In the genomic region with DNA sequence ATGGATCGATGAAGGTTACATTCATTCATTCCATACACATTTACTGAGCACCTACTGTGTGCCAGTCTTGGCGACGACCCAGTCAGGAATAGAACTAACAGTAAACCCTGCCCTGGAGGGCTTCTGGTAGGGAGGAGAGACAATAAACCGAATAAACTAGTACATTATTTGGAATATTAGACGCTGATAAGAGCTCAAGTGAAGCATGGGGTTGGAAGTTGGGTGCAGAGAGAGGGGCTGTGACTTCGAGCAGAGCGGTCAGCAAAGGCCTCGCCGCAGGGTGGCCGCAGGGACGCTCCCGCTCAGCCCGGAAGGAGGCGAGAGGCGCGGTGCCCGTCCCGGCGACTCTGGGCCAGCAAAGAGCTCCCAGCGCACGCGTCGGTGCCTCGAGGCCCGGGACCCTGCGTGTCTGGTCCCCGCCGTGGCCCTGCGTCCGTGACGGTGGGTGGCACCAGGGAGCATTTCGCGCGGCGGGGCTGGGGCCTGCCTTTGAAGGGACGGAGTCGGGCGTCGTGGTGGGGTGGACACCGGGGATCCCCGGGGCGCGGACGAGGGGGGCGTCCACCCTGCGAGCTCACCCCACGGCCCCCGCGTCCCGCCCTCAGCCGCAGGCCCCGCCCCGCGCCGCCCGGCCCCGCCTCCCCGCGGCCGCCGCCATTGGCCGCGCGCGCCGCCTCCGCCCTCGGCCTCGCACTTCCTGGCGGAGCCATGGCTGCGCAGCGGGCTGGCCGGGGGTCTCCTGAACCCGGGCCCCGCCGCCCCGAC, we compare ENCODE assay signal across 8 cellular contexts. TPM values are rescaled to one million over a fixed set of nuclear protein-coding genes. Genes with fewer than 3 reads are reported as not detected.
DNase-seq lines count a peak whose midpoint lies in the region; ATAC-seq and TF ChIP-seq lines count a peak whose summit lies in the region.

Gene KLHL36, plus strand, starts transcription at position 682 of the 765 bp plus-strand sequence. CDS start 2,357 bp downstream, outside the sequence.

- WGBS in gastroesophageal sphincter (ENCODE audit: low coverage in 1 of 2), 2 donors = 10 to 43% methylated on average over 4 to 5 of the region's 77 CpGs

- TF ChIP-seq CTCF in Peyer's patch (IDR thresholded peaks at IDR 0.05) (peak in 3 of 6 experiments; percentile 11 to 17 (median 16)), gastroesophageal sphincter (IDR thresholded peaks at IDR 0.05) (peak in 2 of 4 experiments; percentile 10 to 20), neutrophil (IDR thresholded peaks at IDR 0.05) (peak; percentile 9)

- ATAC-seq in GM18498 (IDR thresholded peaks at IDR 0.05; ENCODE audit: unreplicated experiment) (peak; percentile 91), HG02938 (IDR thresholded peaks at IDR 0.05; ENCODE audit: unreplicated experiment) (peak; percentile 71), gastroesophageal sphincter (peak; percentile 87)

- no peak for TF ChIP-seq EP300 in gastroesophageal sphincter (IDR thresholded peaks at IDR 0.05)

- H3K36me3 ChIP-seq in Peyer's patch (peaks cover 0 to 15% (median 0%) of the 10 kb centered on the region in 3 donors), gastroesophageal sphincter (peaks cover 0 to 25% of the 10 kb centered on the region in 2 donors), neutrophil (peaks cover 23% of the 10 kb centered on the region)

- H3K4me3 ChIP-seq in Peyer's patch = peak within 1 kb of the TSS; percentile 72 to 100 (median 86)
- peak within 1 kb of the TSS; percentile 72 to 91 for H3K4me3 ChIP-seq in gastroesophageal sphincter
- peak within 1 kb of the TSS; percentile 80 to 91 for H3K4me3 ChIP-seq in neutrophil (ENCODE audit: low read depth in 1 of 2, low read length in 1 of 2)

- DNase-seq in 8988T = peak; percentile 98
- peak; percentile 61 to 80 (median 80) for DNase-seq in Peyer's patch
- peak; percentile 67 for DNase-seq in activated gamma-delta T cell (lab: John Stamatoyannopoulos, UW)
- DNase-seq in superior temporal gyrus (ENCODE audit: extremely low spot score) = peak; percentile 42

- H3K4me1 ChIP-seq in Peyer's patch (peaks cover 0 to 24% (median 13%) of the 10 kb centered on the region in 4 donors), gastroesophageal sphincter (peaks cover 6 to 39% (median 15%) of the 10 kb centered on the region in 3 donors), neutrophil (ENCODE audit: control insufficient read depth in 1 of 2, insufficient read depth in 1 of 2, low read depth in 1 of 2, low read length in 1 of 2) (peaks cover 42 to 45% of the 10 kb centered on the region in 2 experiments)

- TF ChIP-seq POLR2A in Peyer's patch (IDR thresholded peaks at IDR 0.05) = no peak
- peak in 1 of 2 donors; percentile 7 for TF ChIP-seq POLR2A in gastroesophageal sphincter (IDR thresholded peaks at IDR 0.05)

- H3K27ac ChIP-seq in Peyer's patch (peak within 1 kb of the TSS; percentile 80 to 95 (median 84)), gastroesophageal sphincter (peak within 1 kb of the TSS; percentile 57 to 93 (median 88)), neutrophil (peak within 1 kb of the TSS; percentile 81)

- H3K9me3 ChIP-seq in Peyer's patch (no peaks in the 10 kb centered on the region), gastroesophageal sphincter (no peaks in the 10 kb centered on the region), neutrophil (no peaks in the 10 kb centered on the region)

- H3K27me3 ChIP-seq in Peyer's patch = no peaks in the 10 kb centered on the region
- H3K27me3 ChIP-seq in gastroesophageal sphincter = no peaks in the 10 kb centered on the region
- H3K27me3 ChIP-seq in neutrophil = no peaks in the 10 kb centered on the region

RNA-seq across cellular contexts. Expression of gene KLHL36, which starts in this region (rescaled TPM):
- total RNA-seq in Peyer's patch (10 to 100 TPM; 57.8 to 81.4 (median 74.4) TPM), gastroesophageal sphincter (100 to 1,000 TPM in 1 of 4 donors, 10 to 100 TPM in 3; 70.5 to 114 (median 80.5) TPM)

Comparison
In these comparisons a context has a peak if more than half of its experiments do, and no peak if none do; other contexts are left out.
1. Peak in every context shown above with its lines: DNase-seq, ATAC-seq, H3K4me3 ChIP-seq and H3K27ac ChIP-seq.
2. DNase-seq: peak in every context shown above with its lines; median percentile 98 in 8988T; 80 in Peyer's patch; 67 in activated gamma-delta T cell; 42 in superior temporal gyrus.